Comparison of ENCODE assay signal across 16 cellular contexts in genomic region chr9:37916471-37917314, GRCh38. TPM values are rescaled to one million over a fixed set of nuclear protein-coding genes. Genes with fewer than 3 reads are reported as not detected.
DNase-seq lines count a peak whose midpoint lies in the region; ATAC-seq, FAIRE-seq and TF ChIP-seq lines count a peak whose summit lies in the region.
"Had no signal": no experiment of that assay in that cellular context is flagged by ENCODE, and none has a peak within 500 bp of the region (broad histone marks: within the 10 kb centered on the region; RNA-seq: fewer than 3 reads in every experiment).

No MANE protein-coding gene starts in this region.

- no peak overlapping the region for H3K23ac ChIP-seq in H1 (ENCODE audit: insufficient read length)

- TF ChIP-seq POLR2A in H1 (IDR thresholded peaks at IDR 0.05; ENCODE audit: control extremely low read depth in 1 of 2, low read depth in 2 of 2, low read length in 2 of 2), result no peak
- TF ChIP-seq POLR2A in gastrocnemius medialis (IDR thresholded peaks at IDR 0.05), result no peak

- no peak overlapping the region for H3K56ac ChIP-seq in H1 (replicated peaks; ENCODE audit: insufficient read length, low read depth, low read length)

- intact Hi-C loops in gastrocnemius medialis (cut with DNase I; ENCODE audit: low total_unique reads), result no loop called here

- TF ChIP-seq RAD21 in H1 (IDR thresholded peaks at IDR 0.05 in 1 of 2, conservative IDR thresholded peaks at IDR 0.05 in 1 of 2; ENCODE audit: low read depth in 2 of 2, low read length in 2 of 2), result no peak

- CTCF ChIA-PET in H1 (lab: Charles Lee; ENCODE audit: partially characterized antibody), result interaction anchor here (0.9 to 4.5 kb wide), 7 partner anchors 8 to 171 kb away, joined by 3 to 30 read pairs (median 7); no protein-coding TSS in a partner anchor

- H3K4me3 ChIP-seq in H1 (ENCODE audit: extremely low read depth in 1 of 4, insufficient read depth in 2 of 4, low read depth in 3 of 4, low read length in 4 of 4) (no peak overlapping the region), lung (no peak overlapping the region), gastrocnemius medialis (no peak overlapping the region)
- H3K4me3 ChIP-seq: GM23338, PC-9 had no signal

- DNase-seq in NCI-H1092 treated with DMSO at 0.1 percent for 48 hours (lab: John Stamatoyannopoulos, UW) (peak; percentile 65), H1 (ENCODE audit: low read depth in 1 of 2, low spot score in 2 of 2) (no peak), lung (ENCODE audit: low spot score) (no peak), gastrocnemius medialis (no peak), T-helper 2 cell (no peak), NCI-H510A treated with DMSO at 0.1 percent for 48 hours (lab: John Stamatoyannopoulos, UW) (no peak)
- DNase-seq: activated CD4-positive, alpha-beta T cell treated with anti-CD3 and anti-CD28 coated beads, Interleukin-2, amount 50 U/mL, for 1 hour; cerebellar nuclear complex; DND-41; nephron progenitor cell; PC-9; stimulated activated CD8-positive, alpha-beta memory T cell treated with anti-CD3 and anti-CD28 coated beads, Interleukin-4, amount 100 ng/mL, for 48 hours had no signal

- no peak overlapping the region for H2BK12ac ChIP-seq in H1 (ENCODE audit: low read depth, low read length)

- no peak overlapping the region for H2BK120ac ChIP-seq in H1 (replicated peaks; ENCODE audit: low read depth, low read length)

- no peak overlapping the region for H2AK5ac ChIP-seq in H1 (ENCODE audit: low read depth, low read length)

- no peak overlapping the region for H3K4me2 ChIP-seq in H1 (ENCODE audit: insufficient read depth in 1 of 2, low read depth in 2 of 2, low read length in 2 of 2)
- H3K4me2 ChIP-seq: GM23338, PC-9 had no signal

- H3K27ac ChIP-seq in H1 (ENCODE audit: low read depth, low read length) (no peak overlapping the region), lung (ENCODE audit: low read depth in 1 of 2, low read length in 1 of 2) (peak overlapping the region; percentile 55 to 67), gastrocnemius medialis (peak overlapping the region in 3 of 4 donors; percentile 42 to 61 (median 48))
- H3K27ac ChIP-seq: PC-9 had no signal

- ATAC-seq in lung (ENCODE audit: insufficient read depth, low FRiP score) (no peak), gastrocnemius medialis (no peak), HG02970 (IDR thresholded peaks at IDR 0.05; ENCODE audit: low FRiP score, unreplicated experiment) (no peak), HG02642 (IDR thresholded peaks at IDR 0.05; ENCODE audit: poor library complexity, unreplicated experiment) (no peak)
- ATAC-seq: GM23338 had no signal

- H2BK15ac ChIP-seq in H1 (ENCODE audit: low read length), result no peak overlapping the region

- H3K4me1 ChIP-seq in H1 (replicated peaks in 1 of 4; ENCODE audit: control insufficient read depth in 3 of 4, insufficient read depth in 4 of 4, low read length in 3 of 4), result peaks cover 0 to 14% (median 3%) of the 10 kb centered on the region in 4 experiments; a peak in 3 of 7 replicates
- H3K4me1 ChIP-seq in lung (ENCODE audit: control insufficient read depth in 2 of 2, insufficient read depth in 2 of 2, low read length in 2 of 2), result peaks cover 0 to 11% of the 10 kb centered on the region in 2 donors
- no peaks in the 10 kb centered on the region for H3K4me1 ChIP-seq in gastrocnemius medialis

- no peaks in the 10 kb centered on the region for H3K9me3 ChIP-seq in H1 (ENCODE audit: insufficient read depth in 2 of 2, low read depth in 1 of 2, low read length in 1 of 2)
- no peaks in the 10 kb centered on the region for H3K9me3 ChIP-seq in lung (ENCODE audit: control insufficient read depth in 2 of 2, insufficient read depth in 1 of 2, low read length in 1 of 2)
- H3K9me3 ChIP-seq in gastrocnemius medialis, result no peaks in the 10 kb centered on the region

- TF ChIP-seq CTCF in H1 (IDR thresholded peaks at IDR 0.05; ENCODE audit: control extremely low read depth in 1 of 3, insufficient read depth in 1 of 3, low read depth in 1 of 3, low read length in 3 of 3) (no peak), lung (IDR thresholded peaks at IDR 0.05; ENCODE audit: control extremely low read depth, extremely low read depth) (no peak), gastrocnemius medialis (IDR thresholded peaks at IDR 0.05 in 4 of 5, conservative IDR thresholded peaks at IDR 0.05 in 1 of 5) (no peak)

- FAIRE-seq in H1 (lab: Jason Lieb, UNC), result no peak
- FAIRE-seq: GM19239 had no signal

- no peaks in the 10 kb centered on the region; the same call in 1 of the 2 replicates for H3K79me1 ChIP-seq in H1 (ENCODE audit: low read depth, low read length)

- no peak overlapping the region for H3K14ac ChIP-seq in H1 (ENCODE audit: insufficient read length)

- H4K5ac ChIP-seq in H1 (ENCODE audit: insufficient read length, low read depth, low read length), result no peak overlapping the region

- H4K20me1 ChIP-seq in H1 (replicated peaks in 1 of 2; ENCODE audit: control insufficient read depth in 1 of 2, insufficient read depth in 2 of 2, low read length in 2 of 2), result no peaks in the 10 kb centered on the region

- peak overlapping the region; percentile 72; the same call in 1 of the 2 replicates for H4K8ac ChIP-seq in H1 (ENCODE audit: extremely low read depth, insufficient read depth, low read length)

- H3K9ac ChIP-seq in H1 (replicated peaks in 1 of 4; ENCODE audit: extremely low read depth in 1 of 4, low read depth in 3 of 4, low read length in 3 of 4), result no peak overlapping the region

- H3K27me3 ChIP-seq in H1 (replicated peaks in 1 of 4; ENCODE audit: control insufficient read depth in 3 of 4, extremely low read depth in 1 of 4, insufficient read depth in 3 of 4, low read length in 3 of 4) (no peaks in the 10 kb centered on the region), lung (ENCODE audit: control insufficient read depth, insufficient read depth) (no peaks in the 10 kb centered on the region), gastrocnemius medialis (no peaks in the 10 kb centered on the region)

- no peaks in the 10 kb centered on the region for H3K23me2 ChIP-seq in H1 (ENCODE audit: low read depth, low read length)

- TF ChIP-seq EP300 in H1 (IDR thresholded peaks at IDR 0.05; ENCODE audit: borderline replicate concordance in 1 of 2, low read depth in 2 of 2, low read length in 2 of 2), result no peak

- H4K91ac ChIP-seq in H1 (replicated peaks; ENCODE audit: insufficient read length, low read length), result no peak overlapping the region

- in situ Hi-C loops in gastrocnemius medialis (cut with MboI; ENCODE audit: low sequenced_read_pairs in 4 of 4), result loop anchor here (10.0 to 25.0 kb wide), 6 partner anchors 58 to 488 kb away; partner anchors contain the start of genes FBXO10 (in 1 of the 4) and TOMM5 (in 1 of the 4)

- no peaks in the 10 kb centered on the region for H3K79me2 ChIP-seq in H1 (ENCODE audit: control insufficient read depth in 1 of 2, insufficient read depth in 2 of 2, low read length in 2 of 2)

- H3K36me3 ChIP-seq in H1 (ENCODE audit: control insufficient read depth in 2 of 4, insufficient read depth in 4 of 4, low read length in 3 of 4), result no peaks in the 10 kb centered on the region; a peak in 1 of 8 replicates
- H3K36me3 ChIP-seq in lung (ENCODE audit: control insufficient read depth in 2 of 2, insufficient read depth in 2 of 2, low read length in 2 of 2), result peaks cover 0 to 2% of the 10 kb centered on the region in 2 donors
- H3K36me3 ChIP-seq in gastrocnemius medialis, result peaks cover 0 to 6% of the 10 kb centered on the region in 2 donors

- no peak overlapping the region for H3K18ac ChIP-seq in H1 (ENCODE audit: extremely low read depth, low read length)

- H2AFZ ChIP-seq in H1 (ENCODE audit: low read length), result no peak overlapping the region
- H2AFZ ChIP-seq: GM23338, PC-9 had no signal

- no peak overlapping the region for H3K4ac ChIP-seq in H1 (replicated peaks; ENCODE audit: insufficient read length, low read depth, low read length)

- WGBS in H1 (ENCODE audit: extremely low coverage in 1 of 2, insufficient coverage in 1 of 2, insufficient read length in 1 of 2, insufficient replicate concordance in 2 of 2, low coverage in 1 of 2, low lambda C conversion rate in 2 of 2, missing lambda C conversion rate in 1 of 2), 2 experiments, result 88% methylated on average over 18 of the region's 18 CpGs; no CpG with 5 or more reads in 1 of the 2 experiments
- 57 to 72% methylated on average over 18 of the region's 18 CpGs for WGBS in lung, 2 donors

- H2BK5ac ChIP-seq in H1 (ENCODE audit: low read depth, low read length), result no peak overlapping the region

- POLR2A ChIA-PET in H1 (lab: Charles Lee; ENCODE audit: partially characterized antibody), result no interaction called here

- no peak overlapping the region for H2BK20ac ChIP-seq in H1 (ENCODE audit: low read length)

TF ChIP-seq in H1, 55 proteins besides CTCF, POLR2A, EP300 and RAD21 (continues in another document):
- TF ChIP-seq MAX (IDR thresholded peaks at IDR 0.05) (no peak), TEAD4 (IDR thresholded peaks at IDR 0.05; ENCODE audit: low read depth, low read length) (no peak), BRCA1 (IDR thresholded peaks at IDR 0.05; ENCODE audit: low read depth, low read length) (no peak)

RNA-seq across cellular contexts. Expression of gene SLC25A51, which starts 12.8 kb away (rescaled TPM):
- total RNA-seq in H1 (2021; fragmentation: NEBNext Ultra II Directional; extraction: Animal tissue kit (Norgen Biotek cat#: 25700)), result 14.5 and 16.8 TPM in 2 replicates
- polyA plus RNA-seq in H1 (2011; rRNA removed) (5.4 and 8.0 TPM in 2 replicates), lung (1 to 10 TPM; 6.2 to 9.3 TPM)
- polyA plus RNA-seq in H1 (2011; cell fraction: cytosol; rRNA removed), result 6.3 TPM
- polyA plus RNA-seq in H1 (2011; cell fraction: nucleus; rRNA removed), result 6.7 TPM
- 5.5 to 7.7 TPM (median 6.4 TPM) in 4 replicates for polyA plus RNA-seq in H1 (2012, experiment 1 of 2)
- polyA plus RNA-seq in H1 (2012, experiment 2 of 2), result 1.9 TPM
- 8.0 TPM for polyA plus RNA-seq in H1 (2013, experiment 1 of 2)
- 7.4 TPM for polyA plus RNA-seq in H1 (2013, experiment 2 of 2)
- 37.8 and 43.4 TPM in 2 replicates for polyA minus RNA-seq in H1 (2011; rRNA and poly(A)+ RNA removed)
- 11.3 TPM for polyA minus RNA-seq in H1 (2011; cell fraction: cytosol; rRNA and poly(A)+ RNA removed)
- 28.6 TPM for polyA minus RNA-seq in H1 (2011; cell fraction: nucleus; rRNA and poly(A)+ RNA removed)
- total RNA-seq in lung (10 to 100 TPM; 25.2 to 30.1 TPM), gastrocnemius medialis (10 to 100 TPM; 16.0 to 30.7 (median 22.2) TPM)
